29 cellular contexts compared by ENCODE assay signal in the genomic region with DNA sequence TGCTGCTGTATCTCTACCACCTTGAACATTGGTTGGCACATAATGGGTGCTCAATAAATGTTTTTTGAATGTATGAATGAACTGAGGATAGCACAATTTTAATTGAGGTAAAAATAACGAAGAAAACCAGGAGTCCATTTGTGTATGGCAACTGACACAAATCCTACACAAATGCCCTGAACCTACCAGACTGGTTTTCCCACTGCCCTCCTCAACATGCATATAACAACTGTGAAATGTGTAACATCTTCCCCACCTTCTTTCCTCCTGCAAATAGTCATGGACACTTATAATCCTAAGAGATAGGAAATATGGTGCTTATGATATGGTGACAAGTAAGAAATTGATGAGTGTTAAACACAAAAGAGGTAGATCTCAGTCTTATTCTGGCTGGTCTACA.
"Had no signal": no experiment of that assay in that cellular context is flagged by ENCODE, and none has a peak within 500 bp of the region (broad histone marks: within the 10 kb centered on the region; RNA-seq: fewer than 3 reads in every experiment).

No MANE protein-coding gene starts in this region.

- H3K4me1 ChIP-seq: ascending aorta, SJCRH30 had no signal

- H3K9me3 Mint-ChIP-seq: activated CD4-positive, alpha-beta memory T cell treated with anti-CD3 and anti-CD28 coated beads for 36 hours; activated CD4-positive, alpha-beta T cell treated with anti-CD3 and anti-CD28 coated beads, Interleukin-2, amount 10 ng/mL, durations not matched to agents 7 days and 5 days; activated naive CD4-positive, alpha-beta T cell treated with anti-CD3 and anti-CD28 coated beads for 36 hours; activated naive CD8-positive, alpha-beta T cell treated with anti-CD3 and anti-CD28 coated beads for 36 hours; activated T-cell treated with anti-CD3 and anti-CD28 coated beads, Interleukin-2, amount 50 U/mL, for 4 hours; activated T-helper 1 cell treated with anti-CD3 and anti-CD28 coated beads, Interleukin-12 subunit alpha, Interleukin-12 subunit beta, Interleukin-2, Interleukin-4 antibody, amounts not matched to agents 30 ng/mL and 10 ng/mL and 1 ng/mL, durations not matched to agents 14 hours and 24 hours and 36 hours; central memory CD8-positive, alpha-beta T cell had no signal

- H3K27ac ChIP-seq: ascending aorta, cardiac muscle cell, KMS-11, SJCRH30, SK-N-MC had no signal

- H3K36me3 ChIP-seq: ascending aorta, cardiac muscle cell, SJCRH30 had no signal

- H3K36me3 Mint-ChIP-seq: activated CD4-positive, alpha-beta memory T cell treated with anti-CD3 and anti-CD28 coated beads for 36 hours; activated naive CD8-positive, alpha-beta T cell treated with anti-CD3 and anti-CD28 coated beads for 36 hours had no signal

- H3K27ac Mint-ChIP-seq: activated CD4-positive, alpha-beta memory T cell treated with anti-CD3 and anti-CD28 coated beads for 36 hours; activated CD4-positive, alpha-beta T cell treated with anti-CD3 and anti-CD28 coated beads, Interleukin-2, amount 10 ng/mL, durations not matched to agents 7 days and 5 days; activated naive CD4-positive, alpha-beta T cell treated with anti-CD3 and anti-CD28 coated beads for 36 hours; activated naive CD8-positive, alpha-beta T cell treated with anti-CD3 and anti-CD28 coated beads for 36 hours; activated T-helper 1 cell treated with anti-CD3 and anti-CD28 coated beads, Interleukin-12 subunit alpha, Interleukin-12 subunit beta, Interleukin-2, Interleukin-4 antibody, amounts not matched to agents 30 ng/mL and 10 ng/mL and 1 ng/mL, durations not matched to agents 14 hours and 24 hours and 36 hours had no signal

- H3K4me3 ChIP-seq: ascending aorta, cardiac muscle cell, SJCRH30, SK-N-MC had no signal

- DNase-seq: activated CD4-positive, alpha-beta memory T cell treated with anti-CD3 and anti-CD28 coated beads for 36 hours; activated CD4-positive, alpha-beta T cell treated with anti-CD3 and anti-CD28 coated beads, Interleukin-2, amount 10 ng/mL, durations not matched to agents 7 days and 5 days; activated CD8-positive, alpha-beta memory T cell treated with anti-CD3 and anti-CD28 coated beads, Interleukin-2, amount 50 U/mL, for 4 hours; activated gamma-delta T cell treated with Interleukin-2 at 50 U/mL for 16 hours; activated naive CD4-positive, alpha-beta T cell treated with anti-CD3 and anti-CD28 coated beads for 36 hours; activated naive CD8-positive, alpha-beta T cell treated with anti-CD3 and anti-CD28 coated beads for 36 hours; activated T-cell treated with anti-CD3 and anti-CD28 coated beads for 4 hours; activated T-cell treated with anti-CD3 and anti-CD28 coated beads, Interleukin-2, amount 50 U/mL, for 4 hours; amniotic stem cell; NCI-H1048; NCI-H1105 treated with DMSO at 0.1 percent for 48 hours; NCI-H1436 treated with DMSO at 0.1 percent for 48 hours; NCI-H1694 treated with DMSO at 0.1 percent for 48 hours; NCI-H2029; NCI-H2107; NCI-H2171; NCI-H524; NCI-H69; NK-92 treated with Interleukin-12 subunit alpha and Interleukin-12 subunit beta, amount 100 ng/mL, for 24 hours; SHP77; SJCRH30; T1000 had no signal

- H3K4me2 ChIP-seq: KMS-11 had no signal

- H3K9me3 ChIP-seq: ascending aorta, SJCRH30 had no signal

- H3K9ac ChIP-seq: KMS-11 had no signal

- H3K27me3 ChIP-seq: ascending aorta, cardiac muscle cell, SJCRH30 had no signal

- ATAC-seq: activated T-cell treated with anti-CD3 and anti-CD28 coated beads, Interleukin-2, amount 50 U/mL, for 4 hours; Panc1 had no signal
